In genomic region chr1:60035925-60036324, GRCh38 we compare ENCODE assay signal across 34 cellular contexts. TPM values are rescaled to one million over a fixed set of nuclear protein-coding genes. Genes with fewer than 3 reads are reported as not detected.
DNase-seq lines count a peak whose midpoint lies in the region; ATAC-seq and TF ChIP-seq lines count a peak whose summit lies in the region.
"Had no signal": no experiment of that assay in that cellular context is flagged by ENCODE, and none has a peak within 500 bp of the region (broad histone marks: within the 10 kb centered on the region; RNA-seq: fewer than 3 reads in every experiment).

No MANE protein-coding gene starts in this region.

- no peak overlapping the region for H3K9ac ChIP-seq in endodermal cell (ENCODE audit: extremely low read depth, low read length, poor library complexity, severe bottlenecking)

- TF ChIP-seq CTCF in endodermal cell (conservative IDR thresholded peaks at IDR 0.05) (peak; percentile 16), osteocyte (IDR thresholded peaks at IDR 0.05) (peak; percentile 29)

- DNase-seq in NCI-H2171 treated with DMSO at 0.1 percent for 48 hours (lab: John Stamatoyannopoulos, UW) = peak; percentile 32
- no peak for DNase-seq in NCI-H2171 (lab: John Stamatoyannopoulos, UW)
- DNase-seq in EH (ENCODE audit: low read depth) = peak; percentile 4
- no peak for DNase-seq in endodermal cell
- DNase-seq in osteocyte (ENCODE audit: extremely low spot score, unreplicated experiment) = no peak
- DNase-seq in NCI-H510A (lab: John Stamatoyannopoulos, UW) = no peak
- no peak for DNase-seq in activated CD4-positive, CD25-positive, alpha-beta regulatory T cell treated with anti-CD3 and anti-CD28 coated beads, Interleukin-2, amount 50 U/mL, for 72 hours
- DNase-seq: activated CD4-positive, alpha-beta memory T cell treated with anti-CD3 and anti-CD28 coated beads, Interleukin-2, amount 10 ng/mL, durations not matched to agents 7 days and 5 days; activated CD4-positive, alpha-beta T cell treated with anti-CD3 and anti-CD28 coated beads for 1 hour; activated CD8-positive, alpha-beta memory T cell treated with anti-CD3 and anti-CD28 coated beads, Interleukin-2, amount 50 U/mL, for 48 hours; activated naive CD4-positive, alpha-beta T cell treated with anti-CD3 and anti-CD28 coated beads, Interleukin-2, amount 10 ng/mL, durations not matched to agents 7 days and 5 days; amygdala; BE2C; cortex of kidney; esophagus squamous epithelium; HCEC 1CT; islet precursor cell; left ventricle myocardium superior; naive thymus-derived CD4-positive, alpha-beta T cell; NCI-H2081; occipital lobe; Peyer's patch; SJCRH30; stimulated activated CD4-positive, alpha-beta T cell treated with anti-CD3 and anti-CD28 coated beads, Interleukin-2, amount 100 ng/mL, for 24 hours; stomach; T-helper 1 cell; thyroid gland had no signal

- no peaks in the 10 kb centered on the region for H3K27me3 ChIP-seq in endodermal cell (ENCODE audit: control insufficient read depth, insufficient read depth, low read length, poor library complexity, severe bottlenecking)
- H3K27me3 ChIP-seq: BE2C, esophagus squamous epithelium, Peyer's patch, SJCRH30, stomach, thyroid gland, vagina had no signal

- no peak overlapping the region for H3K4me3 ChIP-seq in endodermal cell (ENCODE audit: low read length)
- H3K4me3 ChIP-seq: esophagus squamous epithelium, Peyer's patch, SJCRH30, smooth muscle cell, stomach, thyroid gland, vagina had no signal

- H3K4me1 Mint-ChIP-seq in endodermal cell (peaks cover 11% of the 10 kb centered on the region), osteocyte (ENCODE audit: unreplicated experiment) (peaks cover 27% of the 10 kb centered on the region)
- H3K4me1 Mint-ChIP-seq: activated CD4-positive, alpha-beta memory T cell treated with anti-CD3 and anti-CD28 coated beads, Interleukin-2, amount 10 ng/mL, durations not matched to agents 7 days and 5 days; activated naive CD4-positive, alpha-beta T cell treated with anti-CD3 and anti-CD28 coated beads, Interleukin-2, amount 10 ng/mL, durations not matched to agents 7 days and 5 days; naive thymus-derived CD4-positive, alpha-beta T cell had no signal

- no peak for ATAC-seq in HG03175 (IDR thresholded peaks at IDR 0.05; ENCODE audit: unreplicated experiment)
- ATAC-seq: left ventricle myocardium superior; naive thymus-derived CD4-positive, alpha-beta T cell had no signal

- H3K4me3 Mint-ChIP-seq in endodermal cell (no peak overlapping the region), osteocyte (ENCODE audit: unreplicated experiment) (no peak overlapping the region)
- H3K4me3 Mint-ChIP-seq: activated CD4-positive, alpha-beta memory T cell treated with anti-CD3 and anti-CD28 coated beads, Interleukin-2, amount 10 ng/mL, durations not matched to agents 7 days and 5 days; activated naive CD4-positive, alpha-beta T cell treated with anti-CD3 and anti-CD28 coated beads, Interleukin-2, amount 10 ng/mL, durations not matched to agents 7 days and 5 days; naive thymus-derived CD4-positive, alpha-beta T cell had no signal

- H3K27ac Mint-ChIP-seq in endodermal cell (no peak overlapping the region), osteocyte (ENCODE audit: unreplicated experiment) (no peak overlapping the region)
- H3K27ac Mint-ChIP-seq: activated CD4-positive, alpha-beta memory T cell treated with anti-CD3 and anti-CD28 coated beads, Interleukin-2, amount 10 ng/mL, durations not matched to agents 7 days and 5 days; activated naive CD4-positive, alpha-beta T cell treated with anti-CD3 and anti-CD28 coated beads, Interleukin-2, amount 10 ng/mL, durations not matched to agents 7 days and 5 days; naive thymus-derived CD4-positive, alpha-beta T cell had no signal

- H3K36me3 Mint-ChIP-seq in endodermal cell (ENCODE audit: low read depth) (no peaks in the 10 kb centered on the region), osteocyte (ENCODE audit: unreplicated experiment) (no peaks in the 10 kb centered on the region)
- H3K36me3 Mint-ChIP-seq: activated naive CD4-positive, alpha-beta T cell treated with anti-CD3 and anti-CD28 coated beads, Interleukin-2, amount 10 ng/mL, durations not matched to agents 7 days and 5 days; naive thymus-derived CD4-positive, alpha-beta T cell had no signal

- H3K9me3 ChIP-seq in endodermal cell (ENCODE audit: control insufficient read depth, low read length) = no peaks in the 10 kb centered on the region
- H3K9me3 ChIP-seq: BE2C, esophagus squamous epithelium, Peyer's patch, SJCRH30, stomach, thyroid gland, vagina had no signal

- no peaks in the 10 kb centered on the region for H3K36me3 ChIP-seq in endodermal cell (ENCODE audit: control insufficient read depth, insufficient read depth, low read length)
- H3K36me3 ChIP-seq: BE2C, esophagus squamous epithelium, Peyer's patch, SJCRH30, stomach, thyroid gland, vagina had no signal

- H3K9me3 Mint-ChIP-seq in endodermal cell = no peaks in the 10 kb centered on the region
- H3K9me3 Mint-ChIP-seq in osteocyte (ENCODE audit: unreplicated experiment) = peaks cover 3% of the 10 kb centered on the region
- H3K9me3 Mint-ChIP-seq: activated CD4-positive, alpha-beta memory T cell treated with anti-CD3 and anti-CD28 coated beads, Interleukin-2, amount 10 ng/mL, durations not matched to agents 7 days and 5 days; activated naive CD4-positive, alpha-beta T cell treated with anti-CD3 and anti-CD28 coated beads, Interleukin-2, amount 10 ng/mL, durations not matched to agents 7 days and 5 days had no signal

- H3K27ac ChIP-seq in endodermal cell (ENCODE audit: low read depth, low read length) = no peak overlapping the region
- H3K27ac ChIP-seq: esophagus squamous epithelium, Peyer's patch, SJCRH30, stomach, thyroid gland, vagina had no signal

- peaks cover 4% of the 10 kb centered on the region for H3K27me3 Mint-ChIP-seq in endodermal cell (ENCODE audit: insufficient read depth)
- H3K27me3 Mint-ChIP-seq in osteocyte (ENCODE audit: unreplicated experiment) = no peaks in the 10 kb centered on the region
- H3K27me3 Mint-ChIP-seq: activated CD4-positive, alpha-beta memory T cell treated with anti-CD3 and anti-CD28 coated beads, Interleukin-2, amount 10 ng/mL, durations not matched to agents 7 days and 5 days; activated naive CD4-positive, alpha-beta T cell treated with anti-CD3 and anti-CD28 coated beads, Interleukin-2, amount 10 ng/mL, durations not matched to agents 7 days and 5 days had no signal

- 88 to 91% methylated on average over 2 of the region's 2 CpGs for WGBS in endodermal cell (ENCODE audit: insufficient coverage in 1 of 2, insufficient read length in 1 of 2), 2 experiments

- H3K4me1 ChIP-seq in endodermal cell (ENCODE audit: control insufficient read depth, insufficient read depth, low read length) = no peaks in the 10 kb centered on the region
- H3K4me1 ChIP-seq: BE2C, esophagus squamous epithelium, Peyer's patch, SJCRH30, stomach, thyroid gland, vagina had no signal

RNA-seq across cellular contexts. Expression of gene C1orf87, which starts 37.6 kb away (rescaled TPM):
- not detected for total RNA-seq in endodermal cell
- polyA plus RNA-seq in endodermal cell (2013, experiment 1 of 2) = not detected
- polyA plus RNA-seq in endodermal cell (2013, experiment 2 of 2) = not detected
- 0.94 and 1.0 TPM in 2 replicates for total RNA-seq in osteocyte
- total RNA-seq: activated CD4-positive, alpha-beta memory T cell treated with anti-CD3 and anti-CD28 coated beads, Interleukin-2, amount 10 ng/mL, durations not matched to agents 7 days and 5 days; Daoy; esophagus squamous epithelium; glomerular endothelial cell; left ventricle myocardium superior; M059J; naive thymus-derived CD4-positive, alpha-beta T cell; Peyer's patch; renal cortical epithelial cell; SJCRH30; smooth muscle cell; stomach; thyroid gland; vagina had no signal
- polyA plus RNA-seq: naive thymus-derived CD4-positive, alpha-beta T cell; smooth muscle cell; stomach had no signal

Comparison
In these comparisons a context has a peak if more than half of its experiments do, and no peak if none do; other contexts are left out.
1. DNase-seq: peak in NCI-H2171 treated with DMSO at 0.1 percent for 48 hours (single experiment) and EH (single experiment); none in NCI-H2171 (single experiment), endodermal cell (single experiment), osteocyte (single experiment), NCI-H510A (single experiment) and activated CD4-positive, CD25-positive, alpha-beta regulatory T cell treated with anti-CD3 and anti-CD28 coated beads, Interleukin-2, amount 50 U/mL, for 72 hours (single experiment).